In genomic region chr18:50044402-50044801, GRCh38 we compare ENCODE assay signal across 17 cellular contexts.
A peak's percentile ranks its signal among the peaks of the same experiment; 100 is the strongest.
DNase-seq lines count a peak whose midpoint lies in the region; ATAC-seq and TF ChIP-seq lines count a peak whose summit lies in the region.
"Had no signal": no experiment of that assay in that cellular context is flagged by ENCODE, and none has a peak within 500 bp of the region (broad histone marks: within the 10 kb centered on the region; RNA-seq: fewer than 3 reads in every experiment).

No MANE protein-coding gene starts in this region.

- H3K4me3 Mint-ChIP-seq in endothelial cell (ENCODE audit: unreplicated experiment) (no peak overlapping the region), progenitor cell of endocrine pancreas (ENCODE audit: low read depth) (no peak overlapping the region)
- H3K4me3 Mint-ChIP-seq: CD4-positive, CD25-positive, alpha-beta regulatory T cell had no signal

- DNase-seq in NCI-H524 (lab: John Stamatoyannopoulos, UW) (peak; percentile 3 to 60), NCI-H524 treated with DMSO at 0.1 percent for 48 hours (lab: John Stamatoyannopoulos, UW) (no peak), NCI-H69 (lab: John Stamatoyannopoulos, UW) (peak; percentile 92), endothelial cell (ENCODE audit: low spot score) (no peak), progenitor cell of endocrine pancreas (ENCODE audit: low spot score, unreplicated experiment) (no peak)
- DNase-seq in activated effector memory CD4-positive, alpha-beta T cell treated with Interleukin-2 at 50 U/mL for 16 hours = no peak
- DNase-seq: ACHN; activated naive CD4-positive, alpha-beta T cell; CD4-positive, CD25-positive, alpha-beta regulatory T cell; GOT3; islet precursor cell; NCI-H187; SHP77; stimulated activated CD4-positive, alpha-beta T cell treated with anti-CD3 and anti-CD28 coated beads, Interleukin-1b, Interleukin-23, amount 100 ng/mL, for 48 hours had no signal

- ATAC-seq in HG02852 (IDR thresholded peaks at IDR 0.05; ENCODE audit: unreplicated experiment) (no peak), GM19035 (IDR thresholded peaks at IDR 0.05; ENCODE audit: unreplicated experiment) (no peak)
- ATAC-seq: sciatic nerve had no signal

- H3K27ac Mint-ChIP-seq in endothelial cell (ENCODE audit: unreplicated experiment) = no peak overlapping the region
- H3K27ac Mint-ChIP-seq in progenitor cell of endocrine pancreas = peak overlapping the region; percentile 37
- H3K27ac Mint-ChIP-seq: CD4-positive, CD25-positive, alpha-beta regulatory T cell had no signal

- no peaks in the 10 kb centered on the region for H3K9me3 Mint-ChIP-seq in endothelial cell (ENCODE audit: unreplicated experiment)
- no peaks in the 10 kb centered on the region for H3K9me3 Mint-ChIP-seq in progenitor cell of endocrine pancreas (ENCODE audit: low read depth)

- peaks cover 2% of the 10 kb centered on the region for H3K27me3 Mint-ChIP-seq in endothelial cell (ENCODE audit: unreplicated experiment)
- H3K27me3 Mint-ChIP-seq in progenitor cell of endocrine pancreas = no peaks in the 10 kb centered on the region

- TF ChIP-seq CTCF in endothelial cell (IDR thresholded peaks at IDR 0.05; ENCODE audit: unreplicated experiment) (peak; percentile 17), progenitor cell of endocrine pancreas (IDR thresholded peaks at IDR 0.05; ENCODE audit: unreplicated experiment) (peak; percentile 38)

- H3K36me3 Mint-ChIP-seq in endothelial cell (ENCODE audit: low read depth, unreplicated experiment) (no peaks in the 10 kb centered on the region), progenitor cell of endocrine pancreas (ENCODE audit: insufficient read depth) (peaks cover 3% of the 10 kb centered on the region)
- H3K36me3 Mint-ChIP-seq: CD4-positive, CD25-positive, alpha-beta regulatory T cell had no signal

- H3K4me1 Mint-ChIP-seq in endothelial cell (ENCODE audit: unreplicated experiment) (no peaks in the 10 kb centered on the region), progenitor cell of endocrine pancreas (ENCODE audit: low read depth) (peaks cover 9% of the 10 kb centered on the region)
- H3K4me1 Mint-ChIP-seq: CD4-positive, CD25-positive, alpha-beta regulatory T cell had no signal

Comparison
In these comparisons a context has a peak if more than half of its experiments do, and no peak if none do; other contexts are left out.
1. DNase-seq: peak in NCI-H524 (2 of 2) and NCI-H69 (single experiment); none in NCI-H524 treated with DMSO at 0.1 percent for 48 hours (single experiment), endothelial cell (single experiment), progenitor cell of endocrine pancreas (single experiment) and activated effector memory CD4-positive, alpha-beta T cell treated with Interleukin-2 at 50 U/mL for 16 hours (single experiment).